8 cellular contexts compared by ENCODE assay signal in the genomic region with DNA sequence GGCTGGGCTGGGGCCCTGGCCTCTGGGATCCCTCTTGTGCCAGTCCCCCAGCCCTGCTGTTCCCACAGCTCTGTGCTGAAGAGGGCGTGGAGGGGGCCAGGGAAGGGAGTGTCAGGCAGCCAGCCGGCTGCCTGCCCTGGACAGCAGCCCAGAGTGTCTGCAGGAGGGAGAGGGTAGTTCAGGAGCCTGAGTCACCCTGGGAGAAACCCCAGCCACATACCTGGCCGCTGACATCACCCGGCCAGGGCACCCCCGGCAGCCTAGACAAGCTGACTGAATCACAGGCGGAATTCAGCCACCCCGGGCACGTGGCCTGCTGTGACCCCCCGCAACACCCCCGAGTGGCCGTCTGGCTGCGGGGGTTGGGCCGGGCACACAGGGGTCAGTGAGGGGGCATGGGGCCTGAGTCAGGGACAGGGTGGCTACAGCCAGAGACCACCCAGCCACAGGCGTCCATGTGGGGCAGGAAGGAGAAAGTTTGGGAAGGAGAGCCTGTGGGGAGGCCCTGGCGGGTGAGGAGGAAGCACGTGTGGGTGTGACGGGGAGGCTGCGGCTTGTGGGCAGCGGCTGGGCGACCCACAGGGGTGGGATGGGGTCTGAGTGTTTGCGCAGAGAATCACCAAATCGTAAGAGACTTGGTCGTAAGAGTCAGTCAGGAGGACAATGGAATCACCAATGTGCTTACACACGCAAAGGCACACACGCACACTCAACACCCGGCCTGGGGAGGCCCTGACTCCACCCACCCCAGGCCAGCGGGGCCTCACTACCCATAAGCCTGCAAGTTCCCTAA. TPM values are rescaled to one million over a fixed set of nuclear protein-coding genes. Genes with fewer than 3 reads are reported as not detected.
DNase-seq lines count a peak whose midpoint lies in the region; ATAC-seq and TF ChIP-seq lines count a peak whose summit lies in the region.

No MANE protein-coding gene starts in this region.

- TF ChIP-seq CTCF in GM20000 (IDR thresholded peaks at IDR 0.05; ENCODE audit: extremely low read depth, missing control alignments) (no peak), fibroblast of villous mesenchyme (IDR thresholded peaks at IDR 0.05; ENCODE audit: insufficient read depth, low read depth, low read length) (no peak), neutrophil (IDR thresholded peaks at IDR 0.05) (peak; percentile 20)

- H3K27ac ChIP-seq in neutrophil, result peak overlapping the region; percentile 64
- H3K27ac ChIP-seq in aorta (ENCODE audit: low read depth in 1 of 2, low read length in 2 of 2), result peak overlapping the region; percentile 28 to 68

- intact Hi-C loops in aorta (cut with DNase I), result no loop called here

- H3K36me3 ChIP-seq in neutrophil (no peaks in the 10 kb centered on the region), aorta (ENCODE audit: control insufficient read depth in 1 of 2, insufficient read depth in 2 of 2, low read length in 1 of 2) (no peaks in the 10 kb centered on the region)

- H3K9me3 ChIP-seq in neutrophil (no peaks in the 10 kb centered on the region), aorta (ENCODE audit: control insufficient read depth, low read length) (no peaks in the 10 kb centered on the region)

- WGBS in aorta, 2 donors, result 1 to 3% methylated on average over 26 to 27 of the region's 27 CpGs

- DNase-seq in AG08395 (ENCODE audit: low spot score), result peak; percentile 96
- peak; percentile 74 for DNase-seq in GM20000 (ENCODE audit: low spot score)
- peak; percentile 79 for DNase-seq in NOMO-1 treated with dmso at 0.1 percent for 144 hours (lab: John Stamatoyannopoulos, UW; ENCODE audit: unreplicated experiment)
- DNase-seq in activated effector memory CD4-positive, alpha-beta T cell treated with Interleukin-2 at 50 U/mL for 16 hours, result peak; percentile 35
- DNase-seq in fibroblast of villous mesenchyme (ENCODE audit: low read depth), result peak; percentile 99
- DNase-seq in aorta, result peak; percentile 96 to 99

- H3K27me3 ChIP-seq in neutrophil, result peaks cover 59% of the 10 kb centered on the region
- no peaks in the 10 kb centered on the region for H3K27me3 ChIP-seq in aorta (ENCODE audit: control insufficient read depth in 1 of 2, insufficient read depth in 2 of 2, low read length in 1 of 2)

- peaks cover 21 to 22% of the 10 kb centered on the region in 2 experiments for H3K4me1 ChIP-seq in neutrophil (ENCODE audit: control insufficient read depth in 1 of 2, insufficient read depth in 1 of 2, low read depth in 1 of 2, low read length in 1 of 2)
- no peaks in the 10 kb centered on the region for H3K4me1 ChIP-seq in aorta (ENCODE audit: control insufficient read depth in 1 of 2, insufficient read depth in 2 of 2, low read length in 2 of 2)

- H3K4me3 ChIP-seq in fibroblast of villous mesenchyme (ENCODE audit: low read depth, low read length) (peak overlapping the region; percentile 40), neutrophil (ENCODE audit: low read depth in 1 of 2, low read length in 1 of 2) (peak overlapping the region; percentile 21 to 28), aorta (ENCODE audit: low read length in 2 of 2) (no peak overlapping the region)

- peak; percentile 92 for ATAC-seq in aorta (ENCODE audit: low FRiP score)
- ATAC-seq in HG03439 (IDR thresholded peaks at IDR 0.05; ENCODE audit: unreplicated experiment), result no peak

RNA-seq across cellular contexts. Expression of a gene that starts 11.9 kb away (rescaled TPM):
- 13.0 and 16.1 TPM in 2 replicates for total RNA-seq in fibroblast of villous mesenchyme
- total RNA-seq in aorta, result 100 to 1,000 TPM in 1 of 2 donors, 1 to 10 TPM in 1; 3.1 to 754 TPM
- 100 to 1,000 TPM in 1 of 2 donors, 10 to 100 TPM in 1; 18.4 to 105 TPM for polyA plus RNA-seq in aorta

RNA-seq across cellular contexts. Expression of a gene that starts 32.2 kb away (rescaled TPM):
- total RNA-seq in fibroblast of villous mesenchyme, result 73.0 and 88.9 TPM in 2 replicates
- total RNA-seq in aorta, result 10 to 100 TPM; 61.4 to 69.9 TPM
- 10 to 100 TPM; 44.5 to 81.7 TPM for polyA plus RNA-seq in aorta

RNA-seq across cellular contexts. Expression of a gene that starts 40.9 kb away (rescaled TPM):
- total RNA-seq in fibroblast of villous mesenchyme (6.9 and 11.9 TPM in 2 replicates), aorta (10 to 100 TPM in 1 of 2 donors, 1 to 10 TPM in 1; 8.1 to 11.6 TPM)
- 10 to 100 TPM in 1 of 2 donors, 1 to 10 TPM in 1; 7.0 to 13.1 TPM for polyA plus RNA-seq in aorta

RNA-seq across cellular contexts. Expression of a gene that starts 42.3 kb away (rescaled TPM):
- total RNA-seq in fibroblast of villous mesenchyme (1.3 and 2.3 TPM in 2 replicates), aorta (1 to 10 TPM in 1 of 2 donors, under 1 TPM in 1; 0.88 to 2.5 TPM)
- polyA plus RNA-seq in aorta, result under 1 TPM in 1 of 2 donors, not detected in 1; 0.67 TPM

RNA-seq across cellular contexts. Expression of a gene that starts 49.5 kb away (rescaled TPM):
- 8.1 and 13.4 TPM in 2 replicates for total RNA-seq in fibroblast of villous mesenchyme
- 1 to 10 TPM; 3.5 to 3.9 TPM for total RNA-seq in aorta
- 1 to 10 TPM; 1.9 to 3.6 TPM for polyA plus RNA-seq in aorta

Comparison
In these comparisons a context has a peak if more than half of its experiments do, and no peak if none do; other contexts are left out.
1. DNase-seq: peak in every context shown above with its lines; median percentile 99 in fibroblast of villous mesenchyme; 98 in aorta; 96 in AG08395; 79 in NOMO-1 treated with dmso at 0.1 percent for 144 hours; 74 in GM20000; 35 in activated effector memory CD4-positive, alpha-beta T cell treated with Interleukin-2 at 50 U/mL for 16 hours.
2. H3K4me3 ChIP-seq: peak in fibroblast of villous mesenchyme (single experiment) and neutrophil (2 of 2); none in aorta (0 of 2).